8 cellular contexts compared by ENCODE assay signal in genomic region chr12:84842406-84843013, GRCh38.
DNase-seq lines count a peak whose midpoint lies in the region; ATAC-seq and TF ChIP-seq lines count a peak whose summit lies in the region.

No MANE protein-coding gene starts in this region.

- intact Hi-C loops in OCI-LY7 (cut with micrococcal nuclease; ENCODE audit: unreplicated experiment) = no loop called here

- no peaks in the 10 kb centered on the region for H3K79me2 ChIP-seq in DOHH2 (ENCODE audit: control insufficient read depth, low read length)
- no peaks in the 10 kb centered on the region for H3K79me2 ChIP-seq in OCI-LY7 (ENCODE audit: insufficient read depth, low read depth, low read length)

- no peaks in the 10 kb centered on the region for H3K9me2 ChIP-seq in DOHH2 (replicated peaks; ENCODE audit: control insufficient read depth, low read length)
- no peaks in the 10 kb centered on the region for H3K9me2 ChIP-seq in OCI-LY7 (ENCODE audit: insufficient read depth, low read length)

- POLR2A ChIA-PET in OCI-LY7 (lab: Charles Lee) = no interaction called here

- H4K20me1 ChIP-seq in DOHH2 (ENCODE audit: control insufficient read depth, insufficient read depth, low read depth, low read length) (no peaks in the 10 kb centered on the region), OCI-LY7 (ENCODE audit: insufficient read depth, low read length) (no peaks in the 10 kb centered on the region)

- no peaks in the 10 kb centered on the region for H3K4me1 ChIP-seq in DOHH2 (ENCODE audit: control insufficient read depth, low read length)
- H3K4me1 ChIP-seq in OCI-LY7 (ENCODE audit: insufficient read depth, low read length, poor library complexity, severe bottlenecking) = no peaks in the 10 kb centered on the region

- TF ChIP-seq CTCF in DOHH2 (IDR thresholded peaks at IDR 0.05; ENCODE audit: low read depth, low read length, poor library complexity, severe bottlenecking) (peak; percentile 65), OCI-LY7 (conservative IDR thresholded peaks at IDR 0.05; ENCODE audit: low read length) (peak; percentile 82), endothelial cell (IDR thresholded peaks at IDR 0.05; ENCODE audit: unreplicated experiment) (peak; percentile 89), osteocyte (IDR thresholded peaks at IDR 0.05) (peak; percentile 75)

- H3K4me3 Mint-ChIP-seq in endothelial cell (ENCODE audit: unreplicated experiment) = no peak overlapping the region
- no peak overlapping the region for H3K4me3 Mint-ChIP-seq in osteocyte (ENCODE audit: unreplicated experiment)

- H3K27ac Mint-ChIP-seq in endothelial cell (ENCODE audit: unreplicated experiment) (no peak overlapping the region), osteocyte (ENCODE audit: unreplicated experiment) (no peak overlapping the region)

- H3K9me3 ChIP-seq in DOHH2 (ENCODE audit: control insufficient read depth, insufficient read depth, low read length) (no peaks in the 10 kb centered on the region), OCI-LY7 (ENCODE audit: low read length) (no peaks in the 10 kb centered on the region)

- no peaks in the 10 kb centered on the region for H3F3A ChIP-seq in DOHH2 (ENCODE audit: control insufficient read depth, insufficient read depth)

- ATAC-seq in GM21526 (IDR thresholded peaks at IDR 0.05; ENCODE audit: low FRiP score, unreplicated experiment) = peak; percentile 90

- H3K27ac ChIP-seq in DOHH2 (ENCODE audit: low read depth, low read length) = no peak overlapping the region
- no peak overlapping the region for H3K27ac ChIP-seq in OCI-LY7 (ENCODE audit: low read depth, low read length, poor library complexity, severe bottlenecking)

- CTCF ChIA-PET in OCI-LY7 (lab: Charles Lee; ENCODE audit: unreplicated experiment) = no interaction called here

- no peak overlapping the region for H3K4me2 ChIP-seq in DOHH2 (ENCODE audit: low read length)
- no peak overlapping the region for H3K4me2 ChIP-seq in OCI-LY7 (ENCODE audit: low read length)

- H2AFZ ChIP-seq in OCI-LY7 (ENCODE audit: low read length) = no peak overlapping the region

- BruUV-seq in OCI-LY7 (replicated peaks; lab: Mats Ljungman, UMichigan) = no TSS peak

- no peaks in the 10 kb centered on the region for H3K27me3 Mint-ChIP-seq in endothelial cell (ENCODE audit: unreplicated experiment)
- H3K27me3 Mint-ChIP-seq in osteocyte (ENCODE audit: unreplicated experiment) = peaks cover 15% of the 10 kb centered on the region

- H3K4me3 ChIP-seq in DOHH2 (ENCODE audit: low read length) (no peak overlapping the region), OCI-LY7 (ENCODE audit: low read depth, low read length, poor library complexity, severe bottlenecking) (no peak overlapping the region)

- DNase-seq in HT-29 (ENCODE audit: low spot score) (peak; percentile 59), OCI-LY7 (ENCODE audit: low spot score) (peak; percentile 30), endothelial cell (ENCODE audit: low spot score) (peak; percentile 33), osteocyte (ENCODE audit: extremely low spot score, unreplicated experiment) (no peak), DMS79 (lab: John Stamatoyannopoulos, UW) (no peak), KG1 (lab: John Stamatoyannopoulos, UW) (no peak)

- H3K27me3 ChIP-seq in DOHH2 (ENCODE audit: control insufficient read depth, low read length) = no peaks in the 10 kb centered on the region

- H3K9me3 Mint-ChIP-seq in endothelial cell (ENCODE audit: unreplicated experiment) = no peaks in the 10 kb centered on the region
- no peaks in the 10 kb centered on the region for H3K9me3 Mint-ChIP-seq in osteocyte (ENCODE audit: unreplicated experiment)

- H3K36me3 Mint-ChIP-seq in endothelial cell (ENCODE audit: low read depth, unreplicated experiment) (no peaks in the 10 kb centered on the region), osteocyte (ENCODE audit: unreplicated experiment) (no peaks in the 10 kb centered on the region)

- no peaks in the 10 kb centered on the region for H3K36me3 ChIP-seq in DOHH2 (ENCODE audit: control insufficient read depth, low read length)
- no peaks in the 10 kb centered on the region for H3K36me3 ChIP-seq in OCI-LY7 (ENCODE audit: insufficient read depth, low read length)

- H3K4me1 Mint-ChIP-seq in endothelial cell (ENCODE audit: unreplicated experiment) (no peaks in the 10 kb centered on the region), osteocyte (ENCODE audit: unreplicated experiment) (no peaks in the 10 kb centered on the region)

Comparison
In these comparisons a context has a peak if more than half of its experiments do, and no peak if none do; other contexts are left out.
1. DNase-seq: peak in HT-29 (single experiment), OCI-LY7 (single experiment) and endothelial cell (single experiment); none in osteocyte (single experiment), DMS79 (single experiment) and KG1 (single experiment).
2. Peak in every context shown above with its lines, with median percentiles within 50 percentile points of each other: CTCF ChIP-seq.